In the genomic region with DNA sequence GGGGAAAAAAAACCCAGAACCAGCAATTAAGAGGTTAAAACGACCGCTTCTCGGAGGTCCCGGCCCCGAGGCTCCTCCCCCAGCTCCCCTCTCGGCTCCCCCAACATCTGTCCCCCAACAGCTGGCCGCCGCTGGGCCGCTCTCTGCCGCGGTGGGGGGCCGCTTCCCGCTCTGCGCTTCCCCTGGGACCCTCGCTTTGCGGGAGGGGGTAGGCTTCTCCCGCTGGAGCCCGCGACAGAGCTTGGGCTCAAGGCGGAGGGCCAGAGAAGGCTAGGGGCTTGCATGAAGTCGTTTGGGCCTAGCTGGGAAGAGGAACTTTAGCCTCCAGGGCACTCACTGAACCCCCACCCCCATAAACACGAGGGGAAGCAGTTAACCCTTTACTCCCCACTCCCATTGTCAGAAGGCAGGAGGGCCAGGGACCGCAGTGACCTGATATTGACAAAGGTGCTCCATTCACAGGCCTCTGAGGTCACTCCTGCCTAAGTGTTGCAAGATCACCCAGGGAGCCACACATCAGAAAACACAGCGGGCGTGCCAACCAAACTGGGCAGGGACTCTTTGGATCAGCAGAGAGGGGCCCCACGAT, we compare ENCODE assay signal across 24 cellular contexts. TPM values are rescaled to one million over a fixed set of nuclear protein-coding genes. Genes with fewer than 3 reads are reported as not detected.
A peak's percentile ranks its signal among the peaks of the same experiment; 100 is the strongest.
DNase-seq lines count a peak whose midpoint lies in the region; TF ChIP-seq lines count a peak whose summit lies in the region.
"Had no signal": no experiment of that assay in that cellular context is flagged by ENCODE, and none has a peak within 500 bp of the region (broad histone marks: within the 10 kb centered on the region; RNA-seq: fewer than 3 reads in every experiment).

No MANE protein-coding gene starts in this region.

- H3K9ac ChIP-seq in iPS-18a (ENCODE audit: low read length): no peak overlapping the region
- H3K9ac ChIP-seq: KMS-11 had no signal

- H3K4me3 ChIP-seq in iPS-18a (ENCODE audit: low read length) (peak overlapping the region; percentile 57), osteoblast (ENCODE audit: insufficient read depth, low read length) (no peak overlapping the region), OCI-LY7 (ENCODE audit: low read depth, low read length, poor library complexity, severe bottlenecking) (no peak overlapping the region)

- H3K36me3 ChIP-seq in iPS-18a (ENCODE audit: control insufficient read depth, low read depth, low read length) (no peaks in the 10 kb centered on the region), osteoblast (ENCODE audit: insufficient read depth, low read length) (no peaks in the 10 kb centered on the region), OCI-LY7 (ENCODE audit: insufficient read depth, low read length) (no peaks in the 10 kb centered on the region)
- H3K36me3 ChIP-seq: ascending aorta, WERI-Rb-1 had no signal

- H3K27me3 ChIP-seq in iPS-18a (ENCODE audit: control insufficient read depth, insufficient read depth, low read length) (peaks cover 100% of the 10 kb centered on the region), osteoblast (ENCODE audit: insufficient read depth, low read length) (peaks cover 92% of the 10 kb centered on the region)

- H2AFZ ChIP-seq in osteoblast (ENCODE audit: low read length): no peak overlapping the region
- H2AFZ ChIP-seq in OCI-LY7 (ENCODE audit: low read length): no peak overlapping the region

- H3K4me2 ChIP-seq in osteoblast (ENCODE audit: insufficient read depth, low read length) (no peak overlapping the region), OCI-LY7 (ENCODE audit: low read length) (no peak overlapping the region)
- H3K4me2 ChIP-seq: KMS-11 had no signal

- H3K4me1 ChIP-seq in iPS-18a (ENCODE audit: control insufficient read depth, low read depth, low read length) (peaks cover 25% of the 10 kb centered on the region), osteoblast (ENCODE audit: insufficient read depth, low read length) (peaks cover 11% of the 10 kb centered on the region), OCI-LY7 (ENCODE audit: insufficient read depth, low read length, poor library complexity, severe bottlenecking) (no peaks in the 10 kb centered on the region)
- H3K4me1 ChIP-seq: foreskin keratinocyte had no signal

- POLR2A ChIA-PET in OCI-LY7 (lab: Charles Lee): no interaction called here

- H3K9me3 ChIP-seq in iPS-18a (ENCODE audit: control insufficient read depth, low read depth, low read length): no peaks in the 10 kb centered on the region
- H3K9me3 ChIP-seq in osteoblast (ENCODE audit: low read depth, low read length): no peaks in the 10 kb centered on the region
- no peaks in the 10 kb centered on the region for H3K9me3 ChIP-seq in OCI-LY7 (ENCODE audit: low read length)
- H3K9me3 ChIP-seq: ascending aorta had no signal

- peak; percentile 51 for DNase-seq in DMS 273 (lab: John Stamatoyannopoulos, UW; ENCODE audit: unreplicated experiment)
- DNase-seq in DMS 273 treated with DMSO at 0.1 percent for 48 hours (lab: John Stamatoyannopoulos, UW): no peak
- peak; percentile 19 for DNase-seq in NCI-H2171 treated with DMSO at 0.1 percent for 48 hours (lab: John Stamatoyannopoulos, UW)
- DNase-seq in osteoblast (ENCODE audit: insufficient read length, low spot score, missing footprints): peak; percentile 82
- no peak for DNase-seq in AML-193 (lab: John Stamatoyannopoulos, UW)
- DNase-seq in NCI-H526 (lab: John Stamatoyannopoulos, UW): no peak
- no peak for DNase-seq in OCI-LY7 (ENCODE audit: low spot score)
- DNase-seq: activated CD4-positive, alpha-beta memory T cell treated with anti-CD3 and anti-CD28 coated beads for 36 hours; activated naive CD4-positive, alpha-beta T cell treated with anti-CD3 and anti-CD28 coated beads, Interleukin-2, amount 50 U/mL, for 16 hours; DMS79 treated with DMSO at 0.1 percent for 48 hours; foreskin keratinocyte; HCEC 1CT; mammary epithelial cell; naive B cell; NCI-H1092 treated with DMSO at 0.1 percent for 48 hours; NCI-H2081; NCI-H524; WERI-Rb-1 had no signal

- no peaks in the 10 kb centered on the region for H3K9me2 ChIP-seq in OCI-LY7 (ENCODE audit: insufficient read depth, low read length)

- no peaks in the 10 kb centered on the region for H4K20me1 ChIP-seq in osteoblast (ENCODE audit: insufficient read depth, low read length)
- H4K20me1 ChIP-seq in OCI-LY7 (ENCODE audit: insufficient read depth, low read length): no peaks in the 10 kb centered on the region

- TF ChIP-seq CTCF in osteoblast (IDR thresholded peaks at IDR 0.05; ENCODE audit: extremely low read depth, low read depth, low read length) (no peak), OCI-LY7 (conservative IDR thresholded peaks at IDR 0.05; ENCODE audit: low read length) (no peak)

- H3K79me2 ChIP-seq in osteoblast (ENCODE audit: insufficient read depth, low read length) (no peaks in the 10 kb centered on the region), OCI-LY7 (ENCODE audit: insufficient read depth, low read depth, low read length) (no peaks in the 10 kb centered on the region)

- intact Hi-C loops in OCI-LY7 (cut with micrococcal nuclease; ENCODE audit: unreplicated experiment): no loop called here

- no TSS peak for BruUV-seq in OCI-LY7 (replicated peaks; lab: Mats Ljungman, UMichigan)

- no peak overlapping the region for H3K27ac ChIP-seq in iPS-18a (ENCODE audit: low read length)
- no peak overlapping the region for H3K27ac ChIP-seq in osteoblast (ENCODE audit: low read depth, low read length)
- H3K27ac ChIP-seq in OCI-LY7 (ENCODE audit: low read depth, low read length, poor library complexity, severe bottlenecking): no peak overlapping the region
- H3K27ac ChIP-seq: 22Rv1, ascending aorta, foreskin keratinocyte, HL-60, KMS-11, WERI-Rb-1 had no signal

- CTCF ChIA-PET in OCI-LY7 (lab: Charles Lee; ENCODE audit: unreplicated experiment): no interaction called here

RNA-seq across cellular contexts. Expression of a gene that starts 7.4 kb away (rescaled TPM):
- total RNA-seq in osteoblast (not detected in 2 replicates), OCI-LY7 (2022) (not detected in 2 replicates)
- not detected in 2 replicates for total RNA-seq in OCI-LY7 (2014; rRNA removed; shearing (Covaris generic))
- total RNA-seq: activated CD4-positive, alpha-beta memory T cell treated with anti-CD3 and anti-CD28 coated beads for 36 hours; T-helper 1 cell treated with Interleukin-12 subunit alpha and Interleukin-12 subunit beta and Interleukin-4 antibody, amounts not matched to agents 30 ng/mL and 1 ng/mL, for 36 hours had no signal

RNA-seq across cellular contexts. Expression of a gene that starts 43.3 kb away (rescaled TPM):
- total RNA-seq in osteoblast (10.0 and 10.9 TPM in 2 replicates), OCI-LY7 (2022) (21.1 and 22.2 TPM in 2 replicates)
- 7.2 and 8.3 TPM in 2 replicates for total RNA-seq in OCI-LY7 (2014; rRNA removed; shearing (Covaris generic))

RNA-seq across cellular contexts. Expression of a gene that starts 43.4 kb away (rescaled TPM):
- total RNA-seq in osteoblast: 35.8 and 41.5 TPM in 2 replicates
- 38.7 and 46.1 TPM in 2 replicates for total RNA-seq in OCI-LY7 (2014; rRNA removed; shearing (Covaris generic))
- 48.2 and 53.2 TPM in 2 replicates for total RNA-seq in OCI-LY7 (2022)

Comparison
In these comparisons a context has a peak if more than half of its experiments do, and no peak if none do; other contexts are left out.
1. DNase-seq: peak in DMS 273 (single experiment), NCI-H2171 treated with DMSO at 0.1 percent for 48 hours (single experiment) and osteoblast (single experiment); none in DMS 273 treated with DMSO at 0.1 percent for 48 hours (single experiment), AML-193 (0 of 2), NCI-H526 (0 of 2) and OCI-LY7 (single experiment).